Comparison of ENCODE assay signal across 1 cellular context in genomic region chr12:47820631-47821345, GRCh38.
A peak's percentile ranks its signal among the peaks of the same experiment; 100 is the strongest.
TF ChIP-seq lines count a peak whose summit lies in the region.

No MANE protein-coding gene starts in this region.

TF ChIP-seq in K562, 482 proteins besides CTCF, POLR2A, EP300 and RAD21 (continued from another document):
- TF ChIP-seq SFPQ (IDR thresholded peaks at IDR 0.05; ENCODE audit: low read depth, low read length) (no peak), ARID1B (IDR thresholded peaks at IDR 0.05) (peak; percentile 68), XRCC4 (IDR thresholded peaks at IDR 0.05; ENCODE audit: extremely low read depth, insufficient read depth, insufficient read length) (no peak), SOX6 (IDR thresholded peaks at IDR 0.05) (no peak), ZNF175 (CRISPR knock-in tag; IDR thresholded peaks at IDR 0.05; ENCODE audit: low read depth) (no peak), MYBL2 (IDR thresholded peaks at IDR 0.05; ENCODE audit: low read depth) (no peak), MYBL2 (CRISPR knock-in tag; IDR thresholded peaks at IDR 0.05; ENCODE audit: borderline replicate concordance) (no peak), RBBP5 (IDR thresholded peaks at IDR 0.05; ENCODE audit: borderline replicate concordance, insufficient read depth, low read length, poor library complexity, severe bottlenecking) (no peak), POLR2AphosphoS2 (IDR thresholded peaks at IDR 0.05; ENCODE audit: low read length) (no peak), DPF2 (IDR thresholded peaks at IDR 0.05) (peak; percentile 78), KDM2B (CRISPR knock-in tag; IDR thresholded peaks at IDR 0.05) (no peak), IRF9 (tag; IDR thresholded peaks at IDR 0.05) (no peak), MLX (CRISPR knock-in tag; conservative IDR thresholded peaks at IDR 0.05) (no peak), KAT7 (CRISPR knock-in tag; IDR thresholded peaks at IDR 0.05; ENCODE audit: borderline replicate concordance) (no peak), L3MBTL2 (IDR thresholded peaks at IDR 0.05) (no peak), HOXB6 (CRISPR knock-in tag; IDR thresholded peaks at IDR 0.05; ENCODE audit: borderline replicate concordance) (no peak), EP400 (IDR thresholded peaks at IDR 0.05) (no peak; the same call in 1 of the 2 replicates), SMARCE1 (IDR thresholded peaks at IDR 0.05) (peak; percentile 77; the same call in 1 of the 2 replicates), BDP1 (IDR thresholded peaks at IDR 0.05; ENCODE audit: insufficient read depth, insufficient read length) (no peak), ELF4 (CRISPR knock-in tag; IDR thresholded peaks at IDR 0.05) (no peak), SIN3A (IDR thresholded peaks at IDR 0.05; ENCODE audit: borderline replicate concordance in 2 of 2, control insufficient read depth in 1 of 2, low read depth in 2 of 2, low read length in 2 of 2) (no peak), NFIC (IDR thresholded peaks at IDR 0.05) (no peak), DLX4 (CRISPR knock-in tag; IDR thresholded peaks at IDR 0.05) (no peak), REST (CRISPR knock-in tag; IDR thresholded peaks at IDR 0.05; ENCODE audit: low read depth) (no peak), BCL6 (CRISPR knock-in tag; IDR thresholded peaks at IDR 0.05) (no peak), TRIM28 (IDR thresholded peaks at IDR 0.05) (no peak), ZFP1 (CRISPR knock-in tag; IDR thresholded peaks at IDR 0.05) (no peak), HEY1 (CRISPR knock-in tag; IDR thresholded peaks at IDR 0.05; ENCODE audit: borderline replicate concordance) (no peak), MCM7 (IDR thresholded peaks at IDR 0.05) (no peak), GABPB2 (CRISPR knock-in tag; conservative IDR thresholded peaks at IDR 0.05) (no peak), SMARCA4 (IDR thresholded peaks at IDR 0.05) (peak; percentile 63; the same call in 1 of the 2 replicates), DMBX1 (CRISPR knock-in tag; IDR thresholded peaks at IDR 0.05; ENCODE audit: borderline replicate concordance) (no peak), POLR2AphosphoS5 (IDR thresholded peaks at IDR 0.05; ENCODE audit: control insufficient read depth, insufficient read depth, low read depth, low read length) (no peak), ATF3 (IDR thresholded peaks at IDR 0.05) (peak; percentile 86), ATF3 (CRISPR knock-in tag; conservative IDR thresholded peaks at IDR 0.05) (no peak), ELF1 (tag; IDR thresholded peaks at IDR 0.05) (no peak), SRSF3 (IDR thresholded peaks at IDR 0.05; ENCODE audit: insufficient read depth, low read length) (no peak), SRSF7 (optimal IDR thresholded peaks at IDR 0.05; ENCODE audit: low read depth, low read length) (no peak), MTA2 (IDR thresholded peaks at IDR 0.05; ENCODE audit: low read depth) (no peak), ZBTB33 (CRISPR knock-in tag; IDR thresholded peaks at IDR 0.05) (no peak), JUN (IDR thresholded peaks at IDR 0.05; ENCODE audit: borderline replicate concordance, low read depth, low read length) (peak; percentile 51; the same call in 1 of the 2 replicates), JUN (CRISPR knock-in tag; IDR thresholded peaks at IDR 0.05; ENCODE audit: borderline replicate concordance) (no peak), GATAD2B (IDR thresholded peaks at IDR 0.05; ENCODE audit: borderline replicate concordance) (no peak), CSDE1 (IDR thresholded peaks at IDR 0.05) (no peak), PHF20 (IDR thresholded peaks at IDR 0.05; ENCODE audit: partially characterized antibody) (no peak), ZNF644 (tag; IDR thresholded peaks at IDR 0.05; ENCODE audit: low read depth) (no peak), HNRNPUL1 (IDR thresholded peaks at IDR 0.05; ENCODE audit: low read length) (no peak), ZNF586 (CRISPR knock-in tag; conservative IDR thresholded peaks at IDR 0.05) (no peak), CBFA2T3 (IDR thresholded peaks at IDR 0.05) (no peak; the same call in none of the 2 replicates), KDM1A (IDR thresholded peaks at IDR 0.05) (peak; percentile 71 to 85; a peak in 2 of 4 replicates), TEAD1 (CRISPR knock-in tag; IDR thresholded peaks at IDR 0.05) (peak in 1 of 2 experiments; percentile 92; a peak in 1 of 4 replicates), ZNF57 (CRISPR knock-in tag; IDR thresholded peaks at IDR 0.05) (no peak), PRPF4 (IDR thresholded peaks at IDR 0.05; ENCODE audit: insufficient read depth, low read depth, low read length, poor library complexity, severe bottlenecking) (no peak)
